Comparison of ENCODE assay signal across 24 cellular contexts in genomic region chr14:64773046-64773445, GRCh38.
"Had no signal": no experiment of that assay in that cellular context is flagged by ENCODE, and none has a peak within 500 bp of the region (broad histone marks: within the 10 kb centered on the region; RNA-seq: fewer than 3 reads in every experiment).

No MANE protein-coding gene starts in this region.

- H3K4me2 ChIP-seq: hepatocyte, neural progenitor cell had no signal

- FAIRE-seq: colon, islet of Langerhans had no signal

- H3K27me3 ChIP-seq: gastrocnemius medialis, hepatocyte, left lung, neural progenitor cell, right atrium auricular region, sigmoid colon, testis, tibial artery had no signal

- H3K36me3 ChIP-seq: left lung, neural progenitor cell, prostate gland, sigmoid colon, tibial artery had no signal

- H2AFZ ChIP-seq: hepatocyte, neural progenitor cell had no signal

- H3K9me3 ChIP-seq: gastrocnemius medialis, left lung, mucosa of descending colon, prostate gland, right atrium auricular region, sigmoid colon, testis, tibial artery had no signal

- ATAC-seq: esophagus mucosa; gastrocnemius medialis; left cardiac atrium; left lung; mucosa of descending colon; naive thymus-derived CD4-positive, alpha-beta T cell; stimulated activated memory B cell treated with anti-CD40 and anti-IgM and Interleukin-4, amounts not matched to agents 10 μg/mL and 1 μg/mL and 100 μg/mL, for 72 hours; stimulated activated naive CD8-positive, alpha-beta T cell treated with anti-CD3 and anti-CD28 coated beads, Interleukin-15, Interleukin-2, amounts not matched to agents 100 U/mL and 50 U/mL, for 24 hours had no signal

- H3K4me3 ChIP-seq: gastrocnemius medialis, hepatocyte, left lung, mucosa of descending colon, neural progenitor cell, prostate gland, right atrium auricular region, sigmoid colon, testis, tibial artery had no signal

- H3K79me2 ChIP-seq: hepatocyte had no signal

- H3K27ac ChIP-seq: epithelial cell of prostate, gastrocnemius medialis, hepatocyte, left lung, neural progenitor cell, prostate gland, right atrium auricular region, sigmoid colon, testis, tibial artery had no signal

- DNase-seq: effector CD8-positive, alpha-beta T cell; foreskin fibroblast; gastrocnemius medialis; head of caudate nucleus; left cardiac atrium; mesenchymal stem cell; mucosa of descending colon; naive thymus-derived CD4-positive, alpha-beta T cell; nucleus accumbens; stimulated activated CD4-positive, alpha-beta T cell treated with anti-CD3 and anti-CD28 coated beads, Interleukin-4, amount 100 ng/mL, for 4 hours; stimulated activated naive CD8-positive, alpha-beta T cell treated with anti-CD3 and anti-CD28 coated beads, Interleukin-15, Interleukin-2, amounts not matched to agents 100 U/mL and 50 U/mL, for 24 hours; testis had no signal

- H3K4me1 ChIP-seq: left lung, neural progenitor cell, prostate gland, testis, tibial artery had no signal

- H3K9ac ChIP-seq: neural progenitor cell had no signal
